Comparison of ENCODE assay signal across 1 cellular context in genomic region chr14:99158646-99159165, GRCh38.
TF ChIP-seq lines count a peak whose summit lies in the region.

No MANE protein-coding gene starts in this region.

TF ChIP-seq in GM23338, 12 proteins besides CTCF, POLR2A, EP300 and RAD21 (continued from another document):
- TF ChIP-seq, protein P1, sequence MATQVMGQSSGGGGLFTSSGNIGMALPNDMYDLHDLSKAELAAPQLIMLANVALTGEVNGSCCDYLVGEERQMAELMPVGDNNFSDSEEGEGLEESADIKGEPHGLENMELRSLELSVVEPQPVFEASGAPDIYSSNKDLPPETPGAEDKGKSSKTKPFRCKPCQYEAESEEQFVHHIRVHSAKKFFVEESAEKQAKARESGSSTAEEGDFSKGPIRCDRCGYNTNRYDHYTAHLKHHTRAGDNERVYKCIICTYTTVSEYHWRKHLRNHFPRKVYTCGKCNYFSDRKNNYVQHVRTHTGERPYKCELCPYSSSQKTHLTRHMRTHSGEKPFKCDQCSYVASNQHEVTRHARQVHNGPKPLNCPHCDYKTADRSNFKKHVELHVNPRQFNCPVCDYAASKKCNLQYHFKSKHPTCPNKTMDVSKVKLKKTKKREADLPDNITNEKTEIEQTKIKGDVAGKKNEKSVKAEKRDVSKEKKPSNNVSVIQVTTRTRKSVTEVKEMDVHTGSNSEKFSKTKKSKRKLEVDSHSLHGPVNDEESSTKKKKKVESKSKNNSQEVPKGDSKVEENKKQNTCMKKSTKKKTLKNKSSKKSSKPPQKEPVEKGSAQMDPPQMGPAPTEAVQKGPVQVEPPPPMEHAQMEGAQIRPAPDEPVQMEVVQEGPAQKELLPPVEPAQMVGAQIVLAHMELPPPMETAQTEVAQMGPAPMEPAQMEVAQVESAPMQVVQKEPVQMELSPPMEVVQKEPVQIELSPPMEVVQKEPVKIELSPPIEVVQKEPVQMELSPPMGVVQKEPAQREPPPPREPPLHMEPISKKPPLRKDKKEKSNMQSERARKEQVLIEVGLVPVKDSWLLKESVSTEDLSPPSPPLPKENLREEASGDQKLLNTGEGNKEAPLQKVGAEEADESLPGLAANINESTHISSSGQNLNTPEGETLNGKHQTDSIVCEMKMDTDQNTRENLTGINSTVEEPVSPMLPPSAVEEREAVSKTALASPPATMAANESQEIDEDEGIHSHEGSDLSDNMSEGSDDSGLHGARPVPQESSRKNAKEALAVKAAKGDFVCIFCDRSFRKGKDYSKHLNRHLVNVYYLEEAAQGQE (IDR thresholded peaks at IDR 0.05; ENCODE audit: unreplicated experiment): no peak
- no peak for TF ChIP-seq EZH2phosphoT487 (IDR thresholded peaks at IDR 0.05; ENCODE audit: unreplicated experiment)
- TF ChIP-seq NANOG (IDR thresholded peaks at IDR 0.05; ENCODE audit: borderline replicate concordance): no peak
